In the genomic region with DNA sequence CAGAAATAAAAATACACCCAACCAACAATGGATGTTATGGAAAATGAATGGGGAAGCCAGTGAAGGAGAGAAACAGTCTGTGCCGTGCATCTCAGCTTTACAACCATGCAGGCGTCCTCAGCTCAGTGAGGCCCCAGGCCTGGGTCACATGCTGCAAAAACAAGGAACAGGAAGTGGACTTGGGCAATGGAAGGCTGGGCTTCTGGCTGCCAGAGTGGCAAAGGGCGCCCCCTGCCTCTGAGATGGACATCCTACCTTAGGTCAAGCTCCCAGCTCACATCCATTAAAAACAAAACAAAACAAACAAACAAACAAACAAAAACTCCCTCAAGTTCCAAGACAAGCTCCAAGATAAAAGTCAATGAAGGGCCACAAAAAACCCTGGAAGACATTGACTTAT, we compare ENCODE assay signal across 8 cellular contexts. TPM values are rescaled to one million over a fixed set of nuclear protein-coding genes. Genes with fewer than 3 reads are reported as not detected.
A peak's percentile ranks its signal among the peaks of the same experiment; 100 is the strongest.
DNase-seq lines count a peak whose midpoint lies in the region; ATAC-seq, FAIRE-seq and TF ChIP-seq lines count a peak whose summit lies in the region.

No MANE protein-coding gene starts in this region.

- peak overlapping the region; percentile 17 for H3K4me2 ChIP-seq in Loucy (ENCODE audit: low read depth, low read length, poor library complexity, severe bottlenecking)

- H3F3A ChIP-seq in Loucy (ENCODE audit: low read depth): no peaks in the 10 kb centered on the region

- H3K9me2 ChIP-seq in Loucy (replicated peaks; ENCODE audit: low read depth, low read length): no peaks in the 10 kb centered on the region

- H3K36me3 ChIP-seq in Loucy (ENCODE audit: insufficient read depth, low read length): peaks cover 73% of the 10 kb centered on the region
- H3K36me3 ChIP-seq in kidney epithelial cell (ENCODE audit: control insufficient read depth, insufficient read depth, low read length): no peaks in the 10 kb centered on the region

- H3K4me3 ChIP-seq in Loucy (ENCODE audit: low read length, poor library complexity, severe bottlenecking) (no peak overlapping the region), kidney epithelial cell (ENCODE audit: low read depth, low read length) (no peak overlapping the region)

- peaks cover 4% of the 10 kb centered on the region; the same call in 1 of the 2 replicates for H3K79me2 ChIP-seq in Loucy (ENCODE audit: insufficient read depth, low read length)

- peaks cover 9% of the 10 kb centered on the region for H3K4me1 ChIP-seq in Loucy (ENCODE audit: insufficient read depth, low read length, poor library complexity, severe bottlenecking)

- no peak overlapping the region for H3K4me3 Mint-ChIP-seq in activated naive CD8-positive, alpha-beta T cell treated with anti-CD3 and anti-CD28 coated beads, Interleukin-2, amount 10 ng/mL, durations not matched to agents 7 days and 5 days

- H3K9me3 ChIP-seq in Loucy (ENCODE audit: insufficient read depth, low read depth, low read length): no peaks in the 10 kb centered on the region

- DNase-seq in ACHN: peak; percentile 66
- DNase-seq in activated naive CD8-positive, alpha-beta T cell treated with anti-CD3 and anti-CD28 coated beads, Interleukin-2, amount 10 ng/mL, durations not matched to agents 7 days and 5 days: peak; percentile 43
- no peak for DNase-seq in kidney epithelial cell (ENCODE audit: low read depth)
- DNase-seq in urothelium cell line (ENCODE audit: low spot score): peak; percentile 34

- TF ChIP-seq CTCF in GM12872 (IDR thresholded peaks at IDR 0.05; ENCODE audit: insufficient read depth, low read depth, low read length) (peak; percentile 51), Loucy (conservative IDR thresholded peaks at IDR 0.05; ENCODE audit: low read length) (peak; percentile 91), kidney epithelial cell (IDR thresholded peaks at IDR 0.05; ENCODE audit: insufficient read depth, low read length, poor library complexity, severe bottlenecking) (peak; percentile 49)

- FAIRE-seq in urothelium cell line (lab: Jason Lieb, UNC): no peak

- POLR2A ChIA-PET in activated naive CD8-positive, alpha-beta T cell treated with anti-CD3 and anti-CD28 coated beads, Interleukin-2, amount 10 ng/mL, durations not matched to agents 7 days and 5 days (lab: Charles Lee): interaction anchor here (1.1 kb wide), 1 partner anchor 155 kb away, joined by 4 read pairs; no protein-coding TSS in a partner anchor

- ATAC-seq in activated naive CD8-positive, alpha-beta T cell treated with anti-CD3 and anti-CD28 coated beads, Interleukin-2, amount 10 ng/mL, durations not matched to agents 7 days and 5 days (ENCODE audit: low read depth): peak; percentile 56
- ATAC-seq in HG02970 (IDR thresholded peaks at IDR 0.05; ENCODE audit: low FRiP score, unreplicated experiment) (no peak), HG03108 (IDR thresholded peaks at IDR 0.05; ENCODE audit: unreplicated experiment) (no peak)

- no peaks in the 10 kb centered on the region for H4K20me1 ChIP-seq in Loucy (ENCODE audit: insufficient read depth, low read length, poor library complexity, severe bottlenecking)

- peaks cover 16% of the 10 kb centered on the region for H3K36me3 Mint-ChIP-seq in activated naive CD8-positive, alpha-beta T cell treated with anti-CD3 and anti-CD28 coated beads, Interleukin-2, amount 10 ng/mL, durations not matched to agents 7 days and 5 days

- H3K9me3 Mint-ChIP-seq in activated naive CD8-positive, alpha-beta T cell treated with anti-CD3 and anti-CD28 coated beads, Interleukin-2, amount 10 ng/mL, durations not matched to agents 7 days and 5 days: no peaks in the 10 kb centered on the region

- H3K27me3 ChIP-seq in Loucy (ENCODE audit: insufficient read depth, low read length, poor library complexity, severe bottlenecking) (no peaks in the 10 kb centered on the region), kidney epithelial cell (ENCODE audit: control insufficient read depth, insufficient read depth, low read length) (no peaks in the 10 kb centered on the region)

- in situ Hi-C loops in ACHN (cut with HindIII; ENCODE audit: low pct_ligation_motif_present, low pct_unique_long_range_greater_than_20kb, low sequenced_read_pairs): no loop called here

- H2AFZ ChIP-seq in Loucy (ENCODE audit: low read length): peak overlapping the region; percentile 56; the same call in 1 of the 2 replicates

- H3K27ac Mint-ChIP-seq in activated naive CD8-positive, alpha-beta T cell treated with anti-CD3 and anti-CD28 coated beads, Interleukin-2, amount 10 ng/mL, durations not matched to agents 7 days and 5 days: no peak overlapping the region

- H3K9ac ChIP-seq in Loucy (ENCODE audit: low read depth, low read length, poor library complexity, severe bottlenecking): no peak overlapping the region

- H3K4me1 Mint-ChIP-seq in activated naive CD8-positive, alpha-beta T cell treated with anti-CD3 and anti-CD28 coated beads, Interleukin-2, amount 10 ng/mL, durations not matched to agents 7 days and 5 days: peaks cover 6% of the 10 kb centered on the region

- no peaks in the 10 kb centered on the region for H3K27me3 Mint-ChIP-seq in activated naive CD8-positive, alpha-beta T cell treated with anti-CD3 and anti-CD28 coated beads, Interleukin-2, amount 10 ng/mL, durations not matched to agents 7 days and 5 days

RNA-seq across cellular contexts. Expression of gene AFAP1L2, which starts 54.7 kb away (rescaled TPM):
- total RNA-seq in activated naive CD8-positive, alpha-beta T cell treated with anti-CD3 and anti-CD28 coated beads, Interleukin-2, amount 10 ng/mL, durations not matched to agents 7 days and 5 days: 1 to 10 TPM; 3.8 to 5.0 TPM
- 8.1 and 10.2 TPM in 2 replicates for total RNA-seq in kidney epithelial cell
